ENCODE assay signal across 8 cellular contexts in the genomic region with DNA sequence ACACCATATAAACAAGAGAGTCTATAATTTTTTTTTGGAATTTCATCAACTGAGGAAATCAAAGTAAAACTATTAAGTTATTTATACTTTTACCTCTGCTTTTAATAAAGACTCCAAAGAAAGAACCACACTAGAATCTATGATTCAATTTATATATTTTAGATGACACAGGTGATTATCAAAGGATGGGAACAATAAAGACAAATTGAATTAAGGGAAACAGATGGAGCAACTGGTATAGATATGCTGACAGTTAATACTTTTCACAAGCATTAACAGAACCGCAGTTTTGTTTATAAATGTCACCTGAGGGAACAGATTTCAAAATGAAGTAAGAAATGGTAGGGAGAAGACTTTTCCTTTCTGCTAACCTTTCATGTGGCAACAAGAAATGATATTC.
"Had no signal": no experiment of that assay in that cellular context is flagged by ENCODE, and none has a peak within 500 bp of the region (broad histone marks: within the 10 kb centered on the region; RNA-seq: fewer than 3 reads in every experiment).

No MANE protein-coding gene starts in this region.

- H3K9ac ChIP-seq: GM23248 had no signal

- H3K4me3 ChIP-seq: GM23248, HAP-1, K562 had no signal

- ATAC-seq: HCT116, K562 had no signal

- H3K36me3 ChIP-seq: HAP-1 had no signal

- H2AFZ ChIP-seq: GM23248 had no signal

- H3K27ac ChIP-seq: GM23248 had no signal

- H3K9me3 ChIP-seq: HAP-1 had no signal

- DNase-seq: GM23248, GOT3, H7, HFFc6, IMR-90 had no signal

- H3K4me1 ChIP-seq: HAP-1 had no signal
